8 cellular contexts compared by ENCODE assay signal in the genomic region with DNA sequence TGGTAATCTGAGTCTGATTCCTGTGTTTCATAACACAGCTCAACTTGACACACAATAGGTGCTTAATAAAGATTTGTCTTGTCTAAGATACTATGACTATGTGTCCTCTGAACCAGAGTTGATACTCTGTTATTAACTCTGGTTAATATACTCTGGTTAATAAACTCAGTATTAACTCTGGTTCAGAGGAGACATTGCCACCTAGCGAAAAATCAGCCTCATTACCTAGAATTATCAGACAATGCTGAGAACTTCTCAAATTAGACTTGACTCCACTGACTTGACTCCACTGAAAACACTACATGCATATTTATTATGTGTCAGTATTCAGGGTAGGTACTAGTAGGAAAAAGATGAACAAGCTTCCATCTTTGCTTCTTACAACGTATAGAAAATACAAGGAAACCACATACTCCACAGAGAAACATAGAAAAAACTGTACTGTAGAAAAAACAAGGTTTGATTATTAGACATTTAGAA.
A peak's percentile ranks its signal among the peaks of the same experiment; 100 is the strongest.
DNase-seq lines count a peak whose midpoint lies in the region; ATAC-seq and TF ChIP-seq lines count a peak whose summit lies in the region.

No MANE protein-coding gene starts in this region.

- no peaks in the 10 kb centered on the region for H3F3A ChIP-seq in PC-3 (ENCODE audit: low read length, unreplicated experiment)

- CTCF ChIA-PET in PC-3 (lab: Charles Lee), result interaction anchor here (0.6 kb wide), 1 partner anchor 1029 kb away, joined by 3 read pairs; no protein-coding TSS in a partner anchor

- no peaks in the 10 kb centered on the region for H3K79me2 ChIP-seq in PC-3 (ENCODE audit: low read length)

- H3K27ac Mint-ChIP-seq in chondrocyte (ENCODE audit: unreplicated experiment), result no peak overlapping the region

- H3K36me3 ChIP-seq in PC-3 (ENCODE audit: low read depth, low read length) (no peaks in the 10 kb centered on the region), lower lobe of right lung (peaks cover 9% of the 10 kb centered on the region)

- H3K4me2 ChIP-seq in PC-3 (ENCODE audit: low read length), result no peak overlapping the region

- H3K4me3 ChIP-seq in PC-3 (ENCODE audit: low read length) (no peak overlapping the region), lower lobe of right lung (no peak overlapping the region), coronary artery (no peak overlapping the region)

- POLR2A ChIA-PET in PC-3 (lab: Charles Lee; ENCODE audit: unreplicated experiment), result no interaction called here

- no peak overlapping the region for H2AFZ ChIP-seq in PC-3 (ENCODE audit: low read length)

- no TSS peak for BruUV-seq in PC-3 (replicated peaks; lab: Mats Ljungman, UMichigan)

- H3K9ac ChIP-seq in PC-3 (ENCODE audit: low read length), result no peak overlapping the region

- TF ChIP-seq CTCF in PC-3 (conservative IDR thresholded peaks at IDR 0.05; ENCODE audit: low read depth, low read length), result peak; percentile 74
- peak; percentile 92 for TF ChIP-seq CTCF in chondrocyte (IDR thresholded peaks at IDR 0.05)
- peak; percentile 57 for TF ChIP-seq CTCF in lower lobe of right lung (IDR thresholded peaks at IDR 0.05)
- no peak for TF ChIP-seq CTCF in coronary artery (IDR thresholded peaks at IDR 0.05)

- H3K4me1 ChIP-seq in PC-3 (ENCODE audit: insufficient read depth, low read length), result no peaks in the 10 kb centered on the region
- H3K4me1 ChIP-seq in lower lobe of right lung, result peaks cover 3% of the 10 kb centered on the region

- peaks cover 3% of the 10 kb centered on the region for H3K36me3 Mint-ChIP-seq in chondrocyte (ENCODE audit: low read depth)

- DNase-seq in NCI-H1092 treated with DMSO at 0.1 percent for 48 hours (lab: John Stamatoyannopoulos, UW), result peak; percentile 11
- no peak for DNase-seq in NCI-H1092 (lab: John Stamatoyannopoulos, UW)
- peak; percentile 57 for DNase-seq in PC-3
- no peak for DNase-seq in chondrocyte (ENCODE audit: low spot score)
- no peak for DNase-seq in lower lobe of right lung
- no peak for DNase-seq in coronary artery (ENCODE audit: low spot score)

- H3K4me1 Mint-ChIP-seq in chondrocyte (ENCODE audit: low read depth), result no peaks in the 10 kb centered on the region

- H4K20me1 ChIP-seq in PC-3 (ENCODE audit: low read length), result no peaks in the 10 kb centered on the region

- intact Hi-C loops in PC-3 (cut with micrococcal nuclease) (loop anchor here (1.0 to 10.0 kb wide), 2 partner anchors 278 to 359 kb away; no protein-coding TSS in a partner anchor), lower lobe of right lung (cut with DNase I) (no loop called here)

- H3K27ac ChIP-seq in PC-3 (ENCODE audit: low read length) (no peak overlapping the region), lower lobe of right lung (no peak overlapping the region), coronary artery (no peak overlapping the region)

- no peak overlapping the region for H3K4me3 Mint-ChIP-seq in chondrocyte (ENCODE audit: unreplicated experiment)

- H3K9me2 ChIP-seq in PC-3 (replicated peaks; ENCODE audit: low read length), result no peaks in the 10 kb centered on the region

- no peaks in the 10 kb centered on the region for H3K9me3 Mint-ChIP-seq in chondrocyte (ENCODE audit: low read depth)

- no peaks in the 10 kb centered on the region for H3K27me3 Mint-ChIP-seq in chondrocyte (ENCODE audit: low read depth)

- H3K27me3 ChIP-seq in PC-3 (ENCODE audit: low read length), result no peaks in the 10 kb centered on the region
- no peaks in the 10 kb centered on the region for H3K27me3 ChIP-seq in lower lobe of right lung (ENCODE audit: low read depth)

- no peaks in the 10 kb centered on the region for H3K9me3 ChIP-seq in PC-3 (ENCODE audit: low read length)
- H3K9me3 ChIP-seq in lower lobe of right lung, result no peaks in the 10 kb centered on the region

- peak; percentile 76 for ATAC-seq in GM21423 (IDR thresholded peaks at IDR 0.05; ENCODE audit: unreplicated experiment)
- peak; percentile 85 for ATAC-seq in HG03571 (IDR thresholded peaks at IDR 0.05; ENCODE audit: unreplicated experiment)
- peak; percentile 67 for ATAC-seq in PC-3
- peak; percentile 75 to 77 for ATAC-seq in lower lobe of right lung

Comparison
In these comparisons a context has a peak if more than half of its experiments do, and no peak if none do; other contexts are left out.
1. DNase-seq: peak in NCI-H1092 treated with DMSO at 0.1 percent for 48 hours (single experiment) and PC-3 (single experiment); none in NCI-H1092 (single experiment), chondrocyte (single experiment), lower lobe of right lung (single experiment) and coronary artery (single experiment).
2. Peak in every context shown above with its lines, with median percentiles within 50 percentile points of each other: ATAC-seq.